ENCODE assay signal across 13 cellular contexts in the genomic region with DNA sequence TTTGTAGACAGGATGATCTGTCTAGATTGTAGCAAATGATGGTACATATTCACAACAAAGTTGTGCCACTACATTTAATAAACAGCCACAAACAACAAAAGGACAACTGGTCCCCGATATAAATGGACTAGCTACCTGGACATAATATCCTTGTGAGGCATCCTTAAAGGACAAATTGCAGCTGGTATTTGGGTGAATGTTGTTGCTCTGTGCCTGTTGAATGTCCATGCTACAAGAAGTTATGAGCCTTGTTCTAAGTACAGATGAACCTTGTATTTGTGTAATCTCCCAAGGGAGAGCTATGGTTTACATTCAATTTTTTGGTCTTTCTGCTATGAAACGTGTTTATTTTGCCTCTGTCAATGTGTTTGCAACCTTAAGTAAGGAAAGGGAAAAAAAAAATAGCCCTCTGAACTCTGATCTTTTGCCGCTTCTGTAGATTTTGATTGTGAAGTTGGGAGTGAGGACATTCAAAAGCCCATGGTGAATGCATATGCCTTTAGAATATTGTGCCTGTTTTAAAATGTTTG.
"Had no signal": no experiment of that assay in that cellular context is flagged by ENCODE, and none has a peak within 500 bp of the region (broad histone marks: within the 10 kb centered on the region; RNA-seq: fewer than 3 reads in every experiment).

No MANE protein-coding gene starts in this region.

- DNase-seq: activated CD8-positive, alpha-beta memory T cell treated with anti-CD3 and anti-CD28 coated beads, Interleukin-2, amount 10 ng/mL, durations not matched to agents 7 days and 5 days; activated gamma-delta T cell treated with Interleukin-2 at 50 U/mL for 16 hours; activated naive CD8-positive, alpha-beta T cell treated with anti-CD3 and anti-CD28 coated beads for 36 hours; activated T-cell treated with anti-CD3 and anti-CD28 coated beads, Interleukin-2, amount 50 U/mL, for 24 hours; aorta; cortex of kidney; naive B cell; small intestine; tibial artery had no signal

- H3K4me3 ChIP-seq: hepatocyte, lung, right atrium auricular region, tibial artery had no signal

- H3K4me2 ChIP-seq: hepatocyte had no signal

- ATAC-seq: activated CD4-positive, CD25-positive, alpha-beta regulatory T cell treated with anti-CD3 and anti-CD28 coated beads, Interleukin-2, amount 50 U/mL, for 24 hours; activated CD8-positive, alpha-beta memory T cell treated with anti-CD3 and anti-CD28 coated beads, Interleukin-2, amount 10 ng/mL, durations not matched to agents 7 days and 5 days had no signal

- H3K27ac ChIP-seq: hepatocyte, right atrium auricular region, tibial artery had no signal

- H3K27me3 ChIP-seq: hepatocyte, right atrium auricular region, tibial artery had no signal

- H3K27me3 Mint-ChIP-seq: activated CD8-positive, alpha-beta memory T cell treated with anti-CD3 and anti-CD28 coated beads, Interleukin-2, amount 10 ng/mL, durations not matched to agents 7 days and 5 days; activated naive CD8-positive, alpha-beta T cell treated with anti-CD3 and anti-CD28 coated beads for 36 hours; activated T-cell treated with anti-CD3 and anti-CD28 coated beads, Interleukin-2, amount 50 U/mL, for 24 hours; naive B cell had no signal

- H3K4me3 Mint-ChIP-seq: activated CD8-positive, alpha-beta memory T cell treated with anti-CD3 and anti-CD28 coated beads, Interleukin-2, amount 10 ng/mL, durations not matched to agents 7 days and 5 days; activated naive CD8-positive, alpha-beta T cell treated with anti-CD3 and anti-CD28 coated beads for 36 hours; activated T-cell treated with anti-CD3 and anti-CD28 coated beads, Interleukin-2, amount 50 U/mL, for 24 hours; naive B cell had no signal

- H3K27ac Mint-ChIP-seq: activated CD8-positive, alpha-beta memory T cell treated with anti-CD3 and anti-CD28 coated beads, Interleukin-2, amount 10 ng/mL, durations not matched to agents 7 days and 5 days; activated naive CD8-positive, alpha-beta T cell treated with anti-CD3 and anti-CD28 coated beads for 36 hours; activated T-cell treated with anti-CD3 and anti-CD28 coated beads, Interleukin-2, amount 50 U/mL, for 24 hours had no signal

- H2AFZ ChIP-seq: hepatocyte had no signal
